In the genomic region with DNA sequence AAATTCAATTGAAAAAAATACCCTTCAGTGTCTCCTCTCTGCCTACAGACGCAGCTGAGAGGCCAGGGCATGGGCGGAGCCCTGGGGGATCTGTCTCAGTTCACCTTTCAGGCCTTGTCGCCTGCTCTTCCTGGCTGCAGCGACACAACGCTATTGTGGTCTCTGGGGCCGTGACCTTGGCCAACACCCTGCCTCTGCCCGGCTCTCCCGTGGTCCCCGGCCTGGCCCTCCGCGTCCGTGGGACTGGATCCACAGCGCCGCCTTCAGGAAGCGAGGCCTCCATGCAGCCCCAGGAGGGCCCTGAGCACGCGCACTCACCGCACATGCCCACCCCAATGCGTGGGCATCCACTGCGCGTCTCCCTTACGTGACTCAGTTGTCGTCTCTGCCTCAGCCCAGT, we compare ENCODE assay signal across 1 cellular context.
TF ChIP-seq lines count a peak whose summit lies in the region.

No MANE protein-coding gene starts in this region.

TF ChIP-seq in IMR-90, 13 proteins besides CTCF, POLR2A, EP300 and RAD21 (continued from another document):
- TF ChIP-seq, protein P1, sequence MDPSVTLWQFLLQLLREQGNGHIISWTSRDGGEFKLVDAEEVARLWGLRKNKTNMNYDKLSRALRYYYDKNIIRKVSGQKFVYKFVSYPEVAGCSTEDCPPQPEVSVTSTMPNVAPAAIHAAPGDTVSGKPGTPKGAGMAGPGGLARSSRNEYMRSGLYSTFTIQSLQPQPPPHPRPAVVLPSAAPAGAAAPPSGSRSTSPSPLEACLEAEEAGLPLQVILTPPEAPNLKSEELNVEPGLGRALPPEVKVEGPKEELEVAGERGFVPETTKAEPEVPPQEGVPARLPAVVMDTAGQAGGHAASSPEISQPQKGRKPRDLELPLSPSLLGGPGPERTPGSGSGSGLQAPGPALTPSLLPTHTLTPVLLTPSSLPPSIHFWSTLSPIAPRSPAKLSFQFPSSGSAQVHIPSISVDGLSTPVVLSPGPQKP (IDR thresholded peaks at IDR 0.05; ENCODE audit: borderline replicate concordance, low read depth, low read length) = no peak
- TF ChIP-seq RCOR1 (IDR thresholded peaks at IDR 0.05; ENCODE audit: insufficient replicate concordance, low read length) (no peak), NFE2L2 (IDR thresholded peaks at IDR 0.05; ENCODE audit: low read depth, low read length) (no peak), RFX5 (IDR thresholded peaks at IDR 0.05; ENCODE audit: low read depth, low read length) (no peak)
